6 cellular contexts compared by ENCODE assay signal in the genomic region with DNA sequence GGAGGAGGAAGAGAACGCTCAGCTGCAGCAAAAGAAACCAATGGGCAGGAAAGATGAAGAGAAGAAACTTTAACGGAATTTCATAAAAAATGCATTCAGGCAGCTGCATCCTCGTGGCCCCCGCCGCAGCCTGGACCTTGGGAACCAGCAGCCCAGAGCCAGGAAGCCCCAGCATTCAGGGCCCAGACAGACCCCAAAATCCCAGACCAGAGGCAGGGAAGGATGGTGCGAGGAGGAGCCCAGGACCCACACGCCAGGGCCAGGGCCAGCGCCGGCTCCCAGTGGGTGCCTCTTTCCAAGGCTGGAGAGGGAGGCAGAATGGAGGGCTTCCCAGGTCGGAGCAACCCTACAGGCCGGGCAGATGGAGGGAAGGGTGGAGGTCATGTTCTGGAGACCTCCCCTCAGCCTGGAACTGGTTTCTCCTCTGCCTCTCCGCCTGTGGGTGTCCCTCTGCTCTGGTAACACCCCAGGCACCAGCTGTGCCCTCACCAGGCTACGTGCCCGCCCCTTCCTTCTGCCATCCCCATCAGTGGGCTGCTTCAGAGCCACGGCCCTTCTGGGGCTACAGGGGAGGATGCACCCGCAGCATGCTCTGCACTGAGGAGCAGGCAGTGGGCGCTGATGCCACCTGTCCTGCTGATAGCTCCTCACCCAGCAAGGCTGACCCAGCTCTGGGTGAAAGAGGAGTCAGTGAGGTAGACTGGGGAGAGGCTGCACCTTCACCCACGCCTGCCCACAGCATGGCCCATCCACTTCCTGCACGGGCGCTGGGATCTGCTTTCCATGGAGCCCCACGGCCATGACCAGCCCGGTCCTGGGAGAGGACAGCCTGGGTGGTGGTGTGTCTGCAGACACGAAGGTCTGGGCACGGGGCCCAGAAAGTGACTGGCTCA. TPM values are rescaled to one million over a fixed set of nuclear protein-coding genes. Genes with fewer than 3 reads are reported as not detected.
DNase-seq lines count a peak whose midpoint lies in the region; ATAC-seq and FAIRE-seq lines count a peak whose summit lies in the region.

No MANE protein-coding gene starts in this region.

- H3K27ac ChIP-seq in BLaER1 (peak overlapping the region; percentile 92), esophagus (ENCODE audit: low read depth in 2 of 2, low read length in 1 of 2) (peak overlapping the region; percentile 28 to 68), small intestine (ENCODE audit: low read depth in 1 of 2, low read length in 1 of 2) (peak overlapping the region in 1 of 2 donors; percentile 93)

- H3K36me3 ChIP-seq in BLaER1 (peaks cover 52% of the 10 kb centered on the region), esophagus (ENCODE audit: control insufficient read depth in 2 of 2, insufficient read depth in 2 of 2, low read length in 1 of 2) (peaks cover 0 to 5% of the 10 kb centered on the region in 2 donors), small intestine (ENCODE audit: control insufficient read depth in 2 of 2, insufficient read depth in 2 of 2, low read length in 2 of 2) (peaks cover 0 to 2% of the 10 kb centered on the region in 2 donors)

- peak overlapping the region; percentile 95 for H3K9ac ChIP-seq in BLaER1

- H4K20me1 ChIP-seq in BLaER1, result peaks cover 15% of the 10 kb centered on the region

- no peak for ATAC-seq in HG03175 (IDR thresholded peaks at IDR 0.05; ENCODE audit: unreplicated experiment)

- FAIRE-seq in small intestine (lab: Jason Lieb, UNC), result no peak

- no peaks in the 10 kb centered on the region for H3K27me3 ChIP-seq in BLaER1
- no peaks in the 10 kb centered on the region for H3K27me3 ChIP-seq in esophagus (ENCODE audit: control insufficient read depth in 1 of 2, insufficient read depth in 2 of 2, low read length in 2 of 2)
- H3K27me3 ChIP-seq in small intestine (ENCODE audit: control insufficient read depth in 2 of 2, insufficient read depth in 2 of 2, low read length in 2 of 2), result no peaks in the 10 kb centered on the region

- peak overlapping the region; percentile 96 for H3K4me2 ChIP-seq in BLaER1

- 49 to 52% methylated on average over 24 of the region's 24 CpGs for WGBS in esophagus, 2 donors
- 53 to 54% (median 53%) methylated on average over 21 to 24 of the region's 24 CpGs for WGBS in small intestine, 3 donors

- peak; percentile 45 for DNase-seq in NCI-H69 (lab: John Stamatoyannopoulos, UW)
- DNase-seq in small intestine, result no peak
- no peak for DNase-seq in HK-2 (ENCODE audit: unreplicated experiment)

- peak overlapping the region; percentile 96 for H3K4me3 ChIP-seq in BLaER1
- peak overlapping the region in 1 of 2 donors; percentile 70 for H3K4me3 ChIP-seq in esophagus (ENCODE audit: low read depth in 1 of 2, low read length in 2 of 2)
- peak overlapping the region; percentile 55 to 91 for H3K4me3 ChIP-seq in small intestine (ENCODE audit: low read depth in 1 of 2, low read length in 2 of 2)

- H3K9me3 ChIP-seq in BLaER1 (no peaks in the 10 kb centered on the region), esophagus (ENCODE audit: control insufficient read depth in 2 of 2, insufficient read depth in 1 of 2, low read depth in 1 of 2, low read length in 1 of 2) (no peaks in the 10 kb centered on the region), small intestine (ENCODE audit: control insufficient read depth, low read depth) (no peaks in the 10 kb centered on the region)

- H3K4me1 ChIP-seq in BLaER1 (peaks cover 36% of the 10 kb centered on the region), esophagus (ENCODE audit: control insufficient read depth in 2 of 2, insufficient read depth in 2 of 2, low read length in 1 of 2) (peaks cover 0 to 15% of the 10 kb centered on the region in 2 donors), small intestine (ENCODE audit: control insufficient read depth in 2 of 2, insufficient read depth in 1 of 2, low read depth in 1 of 2, low read length in 1 of 2) (peaks cover 2 to 4% of the 10 kb centered on the region in 2 donors)

RNA-seq across cellular contexts. Expression of a gene that starts 1.2 kb away (rescaled TPM):
- 10 to 100 TPM in 1 of 2 donors, 1 to 10 TPM in 1; 9.3 to 23.3 TPM for polyA plus RNA-seq in esophagus
- polyA plus RNA-seq in small intestine, result 10 to 100 TPM; 13.0 to 26.1 (median 19.7) TPM

RNA-seq across cellular contexts. Expression of a gene that starts 10.5 kb away (rescaled TPM):
- polyA plus RNA-seq in esophagus (10 to 100 TPM; 44.8 to 70.5 TPM), small intestine (10 to 100 TPM; 67.0 to 88.6 (median 81.7) TPM)

RNA-seq across cellular contexts. Expression of a gene that starts 10.8 kb away (rescaled TPM):
- 10 to 100 TPM; 22.8 to 33.2 TPM for polyA plus RNA-seq in esophagus
- polyA plus RNA-seq in small intestine, result 10 to 100 TPM; 17.6 to 22.7 (median 22.1) TPM

RNA-seq across cellular contexts. Expression of a gene that starts 17.0 kb away (rescaled TPM):
- polyA plus RNA-seq in esophagus (1 to 10 TPM; 7.8 to 9.3 TPM), small intestine (10 to 100 TPM; 12.7 to 15.6 (median 12.7) TPM)
